ENCODE assay signal across 9 cellular contexts in the genomic region with DNA sequence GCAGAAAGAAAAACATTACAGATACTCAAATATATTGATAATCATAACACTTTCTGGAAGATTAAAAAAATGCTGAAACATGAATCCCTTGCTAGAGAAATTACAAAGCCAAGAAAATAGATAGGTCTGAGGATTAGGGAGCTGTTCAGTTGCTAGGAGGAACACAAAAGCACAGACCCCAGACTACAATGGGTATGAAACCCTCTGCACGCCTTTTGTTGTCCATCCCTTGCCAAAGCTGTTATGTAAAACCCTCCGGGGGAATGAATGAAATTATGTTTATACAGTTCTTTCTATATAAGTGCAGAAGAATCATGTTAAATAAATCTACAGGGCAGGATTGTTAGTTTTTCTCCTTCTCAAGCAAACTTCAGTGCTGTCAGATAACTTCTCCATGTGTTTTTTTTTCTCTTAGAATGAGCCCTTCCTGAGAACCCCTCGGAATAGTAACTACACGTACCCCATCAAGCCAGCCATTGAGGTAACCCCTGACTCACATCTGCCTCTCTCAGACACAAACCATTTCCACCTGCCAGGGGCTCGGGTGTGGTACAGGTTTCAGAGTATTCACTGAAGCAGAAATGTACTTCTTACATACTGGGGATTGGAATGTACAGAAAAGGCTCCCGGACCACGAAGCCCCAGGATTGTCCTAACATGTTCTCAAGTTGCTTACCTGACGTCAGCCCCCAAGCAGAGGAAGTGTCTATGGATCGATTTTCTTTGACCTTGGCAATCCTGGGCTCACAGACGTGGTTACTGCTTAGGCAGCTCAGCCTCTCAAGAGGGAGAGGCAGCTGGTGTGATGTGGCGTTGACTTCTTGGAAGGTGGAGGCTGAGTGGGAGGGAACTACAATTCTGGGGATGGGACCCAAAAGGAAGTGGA.
DNase-seq lines count a peak whose midpoint lies in the region; TF ChIP-seq lines count a peak whose summit lies in the region.
"Had no signal": no experiment of that assay in that cellular context is flagged by ENCODE, and none has a peak within 500 bp of the region (broad histone marks: within the 10 kb centered on the region; RNA-seq: fewer than 3 reads in every experiment).

No MANE protein-coding gene starts in this region.

- peak overlapping the region; percentile 20; the same call in 1 of the 2 replicates for H3K27ac ChIP-seq in KMS-11
- H3K27ac ChIP-seq in esophagus muscularis mucosa (replicated peaks in 1 of 4), result peak overlapping the region; percentile 76 to 94 (median 88)

- H3K36me3 Mint-ChIP-seq in activated CD4-positive, alpha-beta T cell treated with anti-CD3 and anti-CD28 coated beads, Interleukin-2, amount 10 ng/mL, durations not matched to agents 7 days and 5 days (ENCODE audit: low read depth), result peaks cover 14% of the 10 kb centered on the region

- no peak overlapping the region for H3K4me3 Mint-ChIP-seq in activated CD4-positive, alpha-beta T cell treated with anti-CD3 and anti-CD28 coated beads, Interleukin-2, amount 10 ng/mL, durations not matched to agents 7 days and 5 days
- H3K4me3 Mint-ChIP-seq: endodermal cell had no signal

- H3K4me1 ChIP-seq in KMS-11 (ENCODE audit: low read depth, poor library complexity, severe bottlenecking) (peaks cover 19% of the 10 kb centered on the region), esophagus muscularis mucosa (peaks cover 7 to 62% (median 50%) of the 10 kb centered on the region in 4 donors)

- POLR2A ChIA-PET in activated CD4-positive, alpha-beta T cell treated with anti-CD3 and anti-CD28 coated beads, Interleukin-2, amount 10 ng/mL, durations not matched to agents 7 days and 5 days (lab: Charles Lee), result interaction anchor here (1.2 kb wide), 1 partner anchor 16 kb away, joined by 3 read pairs; no protein-coding TSS in a partner anchor

- TF ChIP-seq EP300 in esophagus muscularis mucosa (IDR thresholded peaks at IDR 0.05), result no peak

- H3K27ac Mint-ChIP-seq in activated CD4-positive, alpha-beta T cell treated with anti-CD3 and anti-CD28 coated beads, Interleukin-2, amount 10 ng/mL, durations not matched to agents 7 days and 5 days, result no peak overlapping the region
- H3K27ac Mint-ChIP-seq: endodermal cell had no signal

- no peaks in the 10 kb centered on the region for H4K20me1 ChIP-seq in KMS-11 (ENCODE audit: insufficient read depth)

- peaks cover 42% of the 10 kb centered on the region for H3K4me1 Mint-ChIP-seq in activated CD4-positive, alpha-beta T cell treated with anti-CD3 and anti-CD28 coated beads, Interleukin-2, amount 10 ng/mL, durations not matched to agents 7 days and 5 days

- WGBS in esophagus muscularis mucosa, result 48% methylated on average over 11 of the region's 11 CpGs

- TF ChIP-seq POLR2A in esophagus muscularis mucosa (IDR thresholded peaks at IDR 0.05; ENCODE audit: low read depth), result no peak

- intact Hi-C loops in esophagus muscularis mucosa (cut with DNase I) (no loop called here), head of caudate nucleus (cut with DNase I) (no loop called here)

- H3K9ac ChIP-seq in KMS-11, result no peak overlapping the region

- peak overlapping the region; percentile 9; the same call in 1 of the 2 replicates for H2AFZ ChIP-seq in KMS-11 (ENCODE audit: low read depth)

- peak overlapping the region; percentile 39; the same call in 1 of the 2 replicates for H3K4me2 ChIP-seq in KMS-11

- H3K27me3 Mint-ChIP-seq in activated CD4-positive, alpha-beta T cell treated with anti-CD3 and anti-CD28 coated beads, Interleukin-2, amount 10 ng/mL, durations not matched to agents 7 days and 5 days, result no peaks in the 10 kb centered on the region

- CTCF ChIA-PET in activated CD4-positive, alpha-beta T cell treated with anti-CD3 and anti-CD28 coated beads, Interleukin-2, amount 10 ng/mL, durations not matched to agents 7 days and 5 days (lab: Charles Lee), result interaction anchor here (0.7 to 8.7 kb wide), 4 partner anchors 9 to 138 kb away, joined by 3 to 57 read pairs (median 29); a partner anchor contains a TSS

- H3K4me3 ChIP-seq in KMS-11 (IDR thresholded peaks at IDR 0.05; ENCODE audit: insufficient read depth, low read depth, low read length) (no peak overlapping the region), esophagus muscularis mucosa (no peak overlapping the region)

- no peaks in the 10 kb centered on the region for H3K9me3 Mint-ChIP-seq in activated CD4-positive, alpha-beta T cell treated with anti-CD3 and anti-CD28 coated beads, Interleukin-2, amount 10 ng/mL, durations not matched to agents 7 days and 5 days
- H3K9me3 Mint-ChIP-seq: endodermal cell had no signal

- DNase-seq in activated CD4-positive, alpha-beta T cell treated with anti-CD3 and anti-CD28 coated beads, Interleukin-2, amount 10 ng/mL, durations not matched to agents 7 days and 5 days, result peak; percentile 54
- no peak for DNase-seq in esophagus muscularis mucosa (ENCODE audit: extremely low spot score)
- peak; percentile 19 for DNase-seq in stimulated activated CD4-positive, alpha-beta T cell treated with anti-CD3 and anti-CD28 coated beads, Interleukin-4, amount 100 ng/mL, for 1 hour
- DNase-seq in GF-D8 (lab: John Stamatoyannopoulos, UW), result no peak
- DNase-seq in head of caudate nucleus, result no peak
- DNase-seq in AG08395 (ENCODE audit: low spot score), result no peak
- DNase-seq in amniotic stem cell (lab: John Stamatoyannopoulos, UW), result no peak
- DNase-seq: endodermal cell had no signal

- no peaks in the 10 kb centered on the region for H3K36me3 ChIP-seq in KMS-11 (ENCODE audit: insufficient read depth)
- no peaks in the 10 kb centered on the region for H3K36me3 ChIP-seq in esophagus muscularis mucosa

- TF ChIP-seq CTCF in KMS-11 (conservative IDR thresholded peaks at IDR 0.05; ENCODE audit: low read depth, low read length), result no peak
- TF ChIP-seq CTCF in esophagus muscularis mucosa (IDR thresholded peaks at IDR 0.05), result no peak

- no peaks in the 10 kb centered on the region for H3K9me3 ChIP-seq in esophagus muscularis mucosa

- H3K27me3 ChIP-seq in KMS-11 (ENCODE audit: insufficient read depth, low read depth) (no peaks in the 10 kb centered on the region), esophagus muscularis mucosa (no peaks in the 10 kb centered on the region)

- no peaks in the 10 kb centered on the region for H3K79me2 ChIP-seq in KMS-11 (ENCODE audit: insufficient read depth, low read depth)

Comparison
In these comparisons a context has a peak if more than half of its experiments do, and no peak if none do; other contexts are left out.
1. DNase-seq: peak in activated CD4-positive, alpha-beta T cell treated with anti-CD3 and anti-CD28 coated beads, Interleukin-2, amount 10 ng/mL, durations not matched to agents 7 days and 5 days (single experiment) and stimulated activated CD4-positive, alpha-beta T cell treated with anti-CD3 and anti-CD28 coated beads, Interleukin-4, amount 100 ng/mL, for 1 hour (single experiment); none in esophagus muscularis mucosa (single experiment), GF-D8 (single experiment), head of caudate nucleus (0 of 42), AG08395 (single experiment) and amniotic stem cell (single experiment).